In the genomic region with DNA sequence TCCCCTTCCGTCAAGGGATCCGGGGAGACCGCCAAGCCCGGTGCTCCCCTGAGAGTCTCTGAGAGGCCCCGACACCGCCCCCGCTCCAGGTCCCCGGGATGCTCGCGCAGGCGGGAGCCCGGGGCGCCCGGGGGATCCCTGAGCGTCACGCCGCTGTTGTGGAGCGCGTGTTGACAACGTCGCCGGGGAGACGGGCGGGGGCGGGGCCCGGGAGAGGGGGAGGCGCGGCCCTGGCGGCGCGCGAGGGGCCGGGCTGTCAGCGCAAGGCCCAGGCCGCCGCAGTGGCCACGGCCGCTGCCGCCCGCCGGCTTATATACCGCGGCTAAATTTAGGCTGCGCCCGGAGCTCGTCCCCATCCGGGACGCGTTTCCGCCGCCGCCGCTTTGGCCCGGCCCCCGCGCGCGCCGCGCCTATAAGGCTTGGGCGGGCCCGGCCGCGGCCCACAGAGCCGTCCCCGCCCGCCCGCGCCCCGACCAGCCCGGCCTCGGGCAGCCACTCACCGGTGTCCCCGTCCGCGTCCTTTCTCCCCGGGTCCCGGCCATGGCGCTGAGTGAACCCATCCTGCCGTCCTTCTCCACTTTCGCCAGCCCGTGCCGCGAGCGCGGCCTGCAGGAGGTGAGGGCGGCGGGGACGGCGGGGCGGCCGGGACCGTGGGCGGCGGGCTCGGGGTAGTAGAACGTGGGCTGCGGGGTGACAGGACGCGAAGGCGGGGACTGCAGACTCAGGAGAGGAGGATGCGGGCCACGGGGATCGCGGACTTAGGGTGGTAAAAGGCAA, we compare ENCODE assay signal across 8 cellular contexts. TPM values are rescaled to one million over a fixed set of nuclear protein-coding genes. Genes with fewer than 3 reads are reported as not detected.
DNase-seq lines count a peak whose midpoint lies in the region; ATAC-seq, FAIRE-seq and TF ChIP-seq lines count a peak whose summit lies in the region.

A gene (plus strand): TSS at position 443 of the 777 bp plus-strand sequence. CDS start 98 bp downstream, at position 541.

- H3K9ac ChIP-seq in HUES64 (ENCODE audit: low read depth, low read length) (0 out of 2 replicates have a peak within 1 kb of the TSS, but pooled peaks have one; percentile 20), SU-DHL-6 (ENCODE audit: low read length) (no peak within 1 kb of the TSS)

- H3K27ac ChIP-seq in HUES64 (ENCODE audit: low read depth, low read length) (no peak within 1 kb of the TSS), SU-DHL-6 (ENCODE audit: low read depth, low read length) (no peak within 1 kb of the TSS), tibial artery (peak within 1 kb of the TSS; percentile 99)

- H3K27me3 Mint-ChIP-seq in activated naive CD8-positive, alpha-beta T cell treated with anti-CD3 and anti-CD28 coated beads, Interleukin-2, amount 10 ng/mL, durations not matched to agents 7 days and 5 days: peaks cover 48% of the 10 kb centered on the region

- WGBS in HUES64: 1% methylated on average over 105 of the region's 105 CpGs

- peak within 1 kb of the TSS; percentile 68 for H3K4me3 Mint-ChIP-seq in activated naive CD8-positive, alpha-beta T cell treated with anti-CD3 and anti-CD28 coated beads, Interleukin-2, amount 10 ng/mL, durations not matched to agents 7 days and 5 days

- intact Hi-C loops in cardiac septum (cut with DNase I): loop anchor here (2.0 kb wide), 1 partner anchor 42 kb away; no protein-coding TSS in a partner anchor
- intact Hi-C loops in tibial artery (cut with DNase I; ENCODE audit: low total_unique reads): loop anchor here (2.0 to 5.0 kb wide), 2 partner anchors 40 to 77 kb away; no protein-coding TSS in a partner anchor

- no peak for TF ChIP-seq CTCF in D721Med (IDR thresholded peaks at IDR 0.05; ENCODE audit: insufficient read depth, missing control alignments)
- no peak for TF ChIP-seq CTCF in SU-DHL-6 (IDR thresholded peaks at IDR 0.05; ENCODE audit: insufficient read depth, low read length, poor library complexity, severe bottlenecking)
- no peak for TF ChIP-seq CTCF in tibial artery (IDR thresholded peaks at IDR 0.05)

- H3K4me1 ChIP-seq in HUES64 (ENCODE audit: insufficient read depth, low read length): no peaks in the 10 kb centered on the region
- H3K4me1 ChIP-seq in tibial artery: peaks cover 0 to 39% (median 28%) of the 10 kb centered on the region in 4 donors

- FAIRE-seq in D721Med (lab: Jason Lieb, UNC): no peak

- DNase-seq in D721Med (ENCODE audit: insufficient read length, low spot score): peak; percentile 88
- DNase-seq in activated naive CD8-positive, alpha-beta T cell treated with anti-CD3 and anti-CD28 coated beads, Interleukin-2, amount 10 ng/mL, durations not matched to agents 7 days and 5 days: peak; percentile 91
- peak; percentile 98 for DNase-seq in cardiac septum (ENCODE audit: low spot score)
- DNase-seq in pons (ENCODE audit: low spot score): peak; percentile 38
- peak; percentile 89 to 98 for DNase-seq in tibial artery

- H3K79me2 ChIP-seq in SU-DHL-6 (ENCODE audit: insufficient read depth, low read length): no peaks in the 10 kb centered on the region

- H3K9me2 ChIP-seq in SU-DHL-6 (replicated peaks; ENCODE audit: insufficient read depth, low read length): no peaks in the 10 kb centered on the region

- peaks cover 34% of the 10 kb centered on the region for H3K4me1 Mint-ChIP-seq in activated naive CD8-positive, alpha-beta T cell treated with anti-CD3 and anti-CD28 coated beads, Interleukin-2, amount 10 ng/mL, durations not matched to agents 7 days and 5 days

- peak; percentile 73 for ATAC-seq in GM21381 (IDR thresholded peaks at IDR 0.05; ENCODE audit: unreplicated experiment)
- ATAC-seq in activated naive CD8-positive, alpha-beta T cell treated with anti-CD3 and anti-CD28 coated beads, Interleukin-2, amount 10 ng/mL, durations not matched to agents 7 days and 5 days (ENCODE audit: low read depth): peak; percentile 70

- peaks cover 34% of the 10 kb centered on the region for H3K36me3 Mint-ChIP-seq in activated naive CD8-positive, alpha-beta T cell treated with anti-CD3 and anti-CD28 coated beads, Interleukin-2, amount 10 ng/mL, durations not matched to agents 7 days and 5 days

- H3F3A ChIP-seq in SU-DHL-6 (ENCODE audit: insufficient read depth): peaks cover 9% of the 10 kb centered on the region

- H3K4me2 ChIP-seq in SU-DHL-6 (ENCODE audit: low read depth, low read length, poor library complexity, severe bottlenecking): peak within 1 kb of the TSS; percentile 58

- no peaks in the 10 kb centered on the region for H3K9me3 ChIP-seq in HUES64 (ENCODE audit: insufficient read depth, low read depth, low read length)
- H3K9me3 ChIP-seq in SU-DHL-6 (ENCODE audit: insufficient read depth, low read length): no peaks in the 10 kb centered on the region
- H3K9me3 ChIP-seq in tibial artery: no peaks in the 10 kb centered on the region

- H3K4me3 ChIP-seq in HUES64 (ENCODE audit: low read length): peak within 1 kb of the TSS; percentile 61
- peak within 1 kb of the TSS; percentile 41 for H3K4me3 ChIP-seq in SU-DHL-6 (ENCODE audit: insufficient read depth, low read length, poor library complexity, severe bottlenecking)
- peak within 1 kb of the TSS; percentile 96 to 99 for H3K4me3 ChIP-seq in tibial artery

- H3K9me3 Mint-ChIP-seq in activated naive CD8-positive, alpha-beta T cell treated with anti-CD3 and anti-CD28 coated beads, Interleukin-2, amount 10 ng/mL, durations not matched to agents 7 days and 5 days: no peaks in the 10 kb centered on the region

- H3K36me3 ChIP-seq in HUES64 (ENCODE audit: insufficient read depth, low read length): no peaks in the 10 kb centered on the region
- no peaks in the 10 kb centered on the region for H3K36me3 ChIP-seq in SU-DHL-6 (ENCODE audit: low read length)
- peaks cover 18 to 28% (median 23%) of the 10 kb centered on the region in 3 donors for H3K36me3 ChIP-seq in tibial artery

- H3K27ac Mint-ChIP-seq in activated naive CD8-positive, alpha-beta T cell treated with anti-CD3 and anti-CD28 coated beads, Interleukin-2, amount 10 ng/mL, durations not matched to agents 7 days and 5 days: peak within 1 kb of the TSS; percentile 48

- no peak within 1 kb of the TSS for H2AFZ ChIP-seq in SU-DHL-6 (ENCODE audit: low read depth, low read length, severe bottlenecking)

- peaks cover 81% of the 10 kb centered on the region for H3K27me3 ChIP-seq in HUES64 (ENCODE audit: insufficient read depth, low read length)
- H3K27me3 ChIP-seq in SU-DHL-6 (ENCODE audit: low read length): no peaks in the 10 kb centered on the region
- no peaks in the 10 kb centered on the region for H3K27me3 ChIP-seq in tibial artery

- no peaks in the 10 kb centered on the region for H4K20me1 ChIP-seq in SU-DHL-6 (ENCODE audit: low read depth, low read length)

- POLR2A ChIA-PET in activated naive CD8-positive, alpha-beta T cell treated with anti-CD3 and anti-CD28 coated beads, Interleukin-2, amount 10 ng/mL, durations not matched to agents 7 days and 5 days (lab: Charles Lee): interaction anchor here (0.6 to 10.1 kb wide), 28 partner anchors 8 to 1966 kb away, joined by 3 to 532 read pairs (median 4); a partner anchor contains a TSS

RNA-seq across cellular contexts. Expression of the gene that starts here (rescaled TPM):
- polyA plus RNA-seq in HUES64 (2013, experiment 1 of 2): 0.10 TPM
- polyA plus RNA-seq in HUES64 (2013, experiment 2 of 2): 0.19 TPM
- total RNA-seq in activated naive CD8-positive, alpha-beta T cell treated with anti-CD3 and anti-CD28 coated beads, Interleukin-2, amount 10 ng/mL, durations not matched to agents 7 days and 5 days: 100 to 1,000 TPM; 172 to 193 TPM
- 44.6 TPM for total RNA-seq in cardiac septum

Comparison
In these comparisons a context has a peak if more than half of its experiments do, and no peak if none do; other contexts are left out.
1. DNase-seq: peak in every context shown above with its lines; median percentile 98 in cardiac septum; 94 in tibial artery; 91 in activated naive CD8-positive, alpha-beta T cell treated with anti-CD3 and anti-CD28 coated beads, Interleukin-2, amount 10 ng/mL, durations not matched to agents 7 days and 5 days; 88 in D721Med; 38 in pons.
2. H3K27ac ChIP-seq: peak in tibial artery (2 of 2); none in HUES64 (single experiment) and SU-DHL-6 (single experiment).
3. H3K4me3 ChIP-seq: peak in every context shown above with its lines; median percentile 98 in tibial artery; 61 in HUES64; 41 in SU-DHL-6.